ENCODE assay signal across 25 cellular contexts in genomic region chr6:72716916-72717315, GRCh38.
DNase-seq lines count a peak whose midpoint lies in the region; ATAC-seq, FAIRE-seq and TF ChIP-seq lines count a peak whose summit lies in the region.
"Had no signal": no experiment of that assay in that cellular context is flagged by ENCODE, and none has a peak within 500 bp of the region (broad histone marks: within the 10 kb centered on the region; RNA-seq: fewer than 3 reads in every experiment).

No MANE protein-coding gene starts in this region.

- intact Hi-C loops in tibial artery (cut with DNase I; ENCODE audit: low total_unique reads): no loop called here

- H3K4me1 ChIP-seq in GM23248 (ENCODE audit: insufficient read depth) (peaks cover 22% of the 10 kb centered on the region), mesendoderm (ENCODE audit: control insufficient read depth, low read depth, low read length) (no peaks in the 10 kb centered on the region), tibial artery (no peaks in the 10 kb centered on the region)

- H2BK120ac ChIP-seq in mesendoderm (ENCODE audit: low read depth, low read length): no peak overlapping the region

- DNase-seq in DMS53 (lab: John Stamatoyannopoulos, UW): peak; percentile 26
- DNase-seq in GM23248: peak; percentile 39
- DNase-seq in bronchial epithelial cell (ENCODE audit: low read depth): peak; percentile 26
- peak; percentile 11 for DNase-seq in mesendoderm
- no peak for DNase-seq in ureter (ENCODE audit: low spot score)
- no peak for DNase-seq in tibial artery
- DNase-seq: Calu3, Kasumi-1, NCI-H1092 treated with DMSO at 0.1 percent for 48 hours, NCI-H1436 treated with DMSO at 0.1 percent for 48 hours, NCI-H187 treated with DMSO at 0.1 percent for 48 hours, NCI-H2171 treated with DMSO at 0.1 percent for 48 hours, NCI-H345, NCI-H524, NCI-H748 treated with DMSO at 0.1 percent for 48 hours, SIG-M5, T-cell had no signal

- no peaks in the 10 kb centered on the region; the same call in 1 of the 2 replicates for H4K20me1 ChIP-seq in GM23248 (ENCODE audit: insufficient read depth)

- no peak overlapping the region for H3K4me3 ChIP-seq in GM23248
- H3K4me3 ChIP-seq in bronchial epithelial cell (ENCODE audit: low read depth, low read length): no peak overlapping the region
- H3K4me3 ChIP-seq in mesendoderm (ENCODE audit: low read length): no peak overlapping the region
- H3K4me3 ChIP-seq in tibial artery: no peak overlapping the region
- H3K4me3 ChIP-seq: K562 had no signal

- no peak for TF ChIP-seq CTCF in bronchial epithelial cell (IDR thresholded peaks at IDR 0.05; ENCODE audit: insufficient read depth, low read length, severe bottlenecking)
- no peak for TF ChIP-seq CTCF in tibial artery (IDR thresholded peaks at IDR 0.05)

- H3K9ac ChIP-seq in GM23248 (no peak overlapping the region), mesendoderm (ENCODE audit: low read length) (no peak overlapping the region)

- H3K27me3 ChIP-seq in GM23248 (replicated peaks; ENCODE audit: insufficient read depth) (no peaks in the 10 kb centered on the region), bronchial epithelial cell (ENCODE audit: control insufficient read depth, insufficient read depth, low read length) (no peaks in the 10 kb centered on the region), mesendoderm (ENCODE audit: insufficient read depth, low read length, poor library complexity) (no peaks in the 10 kb centered on the region), tibial artery (no peaks in the 10 kb centered on the region)

- no peak overlapping the region for H3K27ac ChIP-seq in GM23248
- no peak overlapping the region for H3K27ac ChIP-seq in mesendoderm (ENCODE audit: low read depth, low read length)
- H3K27ac ChIP-seq in tibial artery: no peak overlapping the region

- H2AK5ac ChIP-seq in mesendoderm (ENCODE audit: low read length): no peak overlapping the region

- no peak for ATAC-seq in GM18502 (IDR thresholded peaks at IDR 0.05; ENCODE audit: poor library complexity, unreplicated experiment)
- ATAC-seq: K562, T-cell had no signal

- H2BK15ac ChIP-seq in mesendoderm (replicated peaks; ENCODE audit: low read depth): no peak overlapping the region

- no peaks in the 10 kb centered on the region for H3F3A ChIP-seq in GM23248 (ENCODE audit: insufficient read depth)

- no peaks in the 10 kb centered on the region for H3K36me3 ChIP-seq in GM23248 (ENCODE audit: low read depth)
- no peaks in the 10 kb centered on the region for H3K36me3 ChIP-seq in bronchial epithelial cell (ENCODE audit: control insufficient read depth, insufficient read depth, low read length)
- H3K36me3 ChIP-seq in mesendoderm (ENCODE audit: control insufficient read depth, insufficient read depth, low read length): no peaks in the 10 kb centered on the region
- H3K36me3 ChIP-seq in tibial artery: no peaks in the 10 kb centered on the region

- H4K5ac ChIP-seq in mesendoderm (ENCODE audit: low read length): no peak overlapping the region

- FAIRE-seq in bronchial epithelial cell (lab: Jason Lieb, UNC): no peak
- FAIRE-seq: A204.1, G401.6, GM12891, H1, HTR-8/SVneo, K562, RCC 7860 had no signal

- no peak overlapping the region for H3K4ac ChIP-seq in mesendoderm (ENCODE audit: low read depth, low read length)

- no peak overlapping the region for H3K56ac ChIP-seq in mesendoderm (ENCODE audit: low read length)

- no peak overlapping the region for H2AFZ ChIP-seq in GM23248

- no peaks in the 10 kb centered on the region for H3K9me3 ChIP-seq in GM23248 (ENCODE audit: low read depth)
- no peaks in the 10 kb centered on the region for H3K9me3 ChIP-seq in tibial artery

- H2BK5ac ChIP-seq in mesendoderm (ENCODE audit: low read length): no peak overlapping the region

- H3K4me2 ChIP-seq in GM23248 (ENCODE audit: unreplicated experiment): no peak overlapping the region
- no peak overlapping the region for H3K4me2 ChIP-seq in mesendoderm (ENCODE audit: low read length)

- H4K8ac ChIP-seq in mesendoderm (ENCODE audit: low read depth, low read length): no peak overlapping the region

- no peaks in the 10 kb centered on the region for H3K9me2 ChIP-seq in GM23248 (ENCODE audit: insufficient read depth)

- no peaks in the 10 kb centered on the region for H3K79me1 ChIP-seq in mesendoderm (ENCODE audit: low read length)

- H3K79me2 ChIP-seq in GM23248 (ENCODE audit: insufficient read depth) (peaks cover 17% of the 10 kb centered on the region), mesendoderm (ENCODE audit: control insufficient read depth, insufficient read depth, low read length) (no peaks in the 10 kb centered on the region)

- H3K23ac ChIP-seq in mesendoderm (ENCODE audit: low read length): no peak overlapping the region

- no peak overlapping the region for H3K18ac ChIP-seq in mesendoderm (ENCODE audit: low read length)

- in situ Hi-C loops in GM23248 (cut with MboI): no loop called here

Comparison
In these comparisons a context has a peak if more than half of its experiments do, and no peak if none do; other contexts are left out.
1. DNase-seq: peak in DMS53 (single experiment), GM23248 (single experiment), bronchial epithelial cell (single experiment) and mesendoderm (single experiment); none in ureter (single experiment) and tibial artery (0 of 2).